15 cellular contexts compared by ENCODE assay signal in the genomic region with DNA sequence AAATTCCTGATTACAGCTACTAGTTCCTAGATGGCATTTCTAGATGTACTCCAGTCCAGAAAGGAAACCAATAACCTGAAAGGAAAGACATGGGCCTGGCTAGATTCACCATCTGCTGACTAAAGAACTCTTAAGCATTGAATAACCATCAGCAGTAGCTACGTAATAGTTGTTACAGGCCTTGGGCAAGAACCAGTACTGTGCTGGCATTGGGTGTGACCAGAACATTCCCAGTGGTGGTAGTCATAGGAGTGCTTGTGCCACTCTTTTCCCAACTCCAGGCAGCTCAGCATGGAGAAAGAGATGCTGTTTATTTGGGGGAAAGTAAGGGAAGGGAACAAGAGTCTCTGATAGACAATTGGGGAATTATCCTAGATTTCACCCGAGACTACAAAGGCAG.
A peak's percentile ranks its signal among the peaks of the same experiment; 100 is the strongest.
DNase-seq lines count a peak whose midpoint lies in the region; ATAC-seq and TF ChIP-seq lines count a peak whose summit lies in the region.
"Had no signal": no experiment of that assay in that cellular context is flagged by ENCODE, and none has a peak within 500 bp of the region (broad histone marks: within the 10 kb centered on the region; RNA-seq: fewer than 3 reads in every experiment).

No MANE protein-coding gene starts in this region.

- no peak for TF ChIP-seq CTCF in RWPE2 (IDR thresholded peaks at IDR 0.05; ENCODE audit: poor library complexity, severe bottlenecking)
- no peak for TF ChIP-seq CTCF in fibroblast of mammary gland (conservative IDR thresholded peaks at IDR 0.05; ENCODE audit: control insufficient read depth, insufficient read depth, low read depth, low read length)
- no peak for TF ChIP-seq CTCF in stomach (IDR thresholded peaks at IDR 0.05)
- TF ChIP-seq CTCF in CD8-positive, alpha-beta T cell (IDR thresholded peaks at IDR 0.05): no peak

- ATAC-seq in RWPE2 (ENCODE audit: low read depth) (peak; percentile 99), GM18498 (IDR thresholded peaks at IDR 0.05; ENCODE audit: unreplicated experiment) (no peak)
- ATAC-seq in CD8-positive, alpha-beta T cell: no peak
- ATAC-seq: activated CD8-positive, alpha-beta memory T cell treated with anti-CD3 and anti-CD28 coated beads, Interleukin-2, amount 10 ng/mL, durations not matched to agents 7 days and 5 days; HepG2 had no signal

- 81 to 90% (median 83%) methylated on average over 2 of the region's 2 CpGs for WGBS in stomach, 5 donors

- no peaks in the 10 kb centered on the region for H3K4me1 Mint-ChIP-seq in CD8-positive, alpha-beta T cell (ENCODE audit: low read depth)
- H3K4me1 Mint-ChIP-seq: activated CD8-positive, alpha-beta memory T cell treated with anti-CD3 and anti-CD28 coated beads, Interleukin-2, amount 10 ng/mL, durations not matched to agents 7 days and 5 days; CD4-positive, alpha-beta memory T cell; endodermal cell had no signal

- DNase-seq in GM04504 (ENCODE audit: low read depth) (peak; percentile 52), RWPE2 (ENCODE audit: low spot score) (peak; percentile 78), fibroblast of mammary gland (ENCODE audit: low read depth) (peak; percentile 83), stomach (peak; percentile 25)
- DNase-seq in stimulated activated CD8-positive, alpha-beta memory T cell treated with anti-CD3 and anti-CD28 coated beads, Interleukin-4, amount 100 ng/mL, for 48 hours: no peak
- DNase-seq in CD8-positive, alpha-beta T cell: no peak
- DNase-seq: activated CD8-positive, alpha-beta memory T cell treated with anti-CD3 and anti-CD28 coated beads, Interleukin-2, amount 10 ng/mL, durations not matched to agents 7 days and 5 days; activated naive CD4-positive, alpha-beta T cell; CD4-positive, alpha-beta memory T cell; endodermal cell; NCI-H1092 treated with DMSO at 0.1 percent for 48 hours had no signal

- intact Hi-C loops in stomach (cut with DNase I; ENCODE audit: low total_unique reads): no loop called here
- intact Hi-C loops in CD8-positive, alpha-beta T cell (cut with DNase I, micrococcal nuclease): no loop called here

- no peak for TF ChIP-seq EP300 in stomach (IDR thresholded peaks at IDR 0.05)

- no peak overlapping the region for H3K4me3 Mint-ChIP-seq in CD8-positive, alpha-beta T cell
- H3K4me3 Mint-ChIP-seq: activated CD8-positive, alpha-beta memory T cell treated with anti-CD3 and anti-CD28 coated beads, Interleukin-2, amount 10 ng/mL, durations not matched to agents 7 days and 5 days; CD4-positive, alpha-beta memory T cell; endodermal cell had no signal

- H3K36me3 ChIP-seq in RWPE2 (ENCODE audit: low read depth) (0 out of 2 replicates have a peak, but pooled peaks cover 4% of the 10 kb centered on the region), stomach (no peaks in the 10 kb centered on the region)
- no peaks in the 10 kb centered on the region for H3K36me3 ChIP-seq in CD8-positive, alpha-beta T cell (ENCODE audit: insufficient read depth, low read length)

- POLR2A ChIA-PET in CD8-positive, alpha-beta T cell (lab: Charles Lee): no interaction called here

- H3K9me3 Mint-ChIP-seq in CD8-positive, alpha-beta T cell: peaks cover 4% of the 10 kb centered on the region
- H3K9me3 Mint-ChIP-seq: endodermal cell had no signal

- H3K4me1 ChIP-seq in RWPE2 (ENCODE audit: insufficient read depth, poor library complexity, severe bottlenecking) (peaks cover 34% of the 10 kb centered on the region), stomach (peaks cover 0 to 7% (median 0%) of the 10 kb centered on the region in 4 donors)
- H3K4me1 ChIP-seq in CD8-positive, alpha-beta T cell (ENCODE audit: insufficient read depth, low read length): no peaks in the 10 kb centered on the region

- H3K27me3 Mint-ChIP-seq in CD8-positive, alpha-beta T cell (ENCODE audit: low read depth): no peaks in the 10 kb centered on the region
- H3K27me3 Mint-ChIP-seq: activated CD8-positive, alpha-beta memory T cell treated with anti-CD3 and anti-CD28 coated beads, Interleukin-2, amount 10 ng/mL, durations not matched to agents 7 days and 5 days; CD4-positive, alpha-beta memory T cell had no signal

- TF ChIP-seq POLR2A in stomach (IDR thresholded peaks at IDR 0.05): no peak

- H3K9me3 ChIP-seq in RWPE2 (ENCODE audit: severe bottlenecking): no peaks in the 10 kb centered on the region
- H3K9me3 ChIP-seq in stomach: peaks cover 0 to 6% (median 0%) of the 10 kb centered on the region in 4 donors
- no peaks in the 10 kb centered on the region for H3K9me3 ChIP-seq in CD8-positive, alpha-beta T cell (ENCODE audit: low read length)

- H3K27ac ChIP-seq in RWPE2 (ENCODE audit: poor library complexity, severe bottlenecking) (peak overlapping the region; percentile 84), stomach (no peak overlapping the region)
- no peak overlapping the region for H3K27ac ChIP-seq in CD8-positive, alpha-beta T cell (ENCODE audit: low read depth, low read length)
- H3K27ac ChIP-seq: SK-N-MC, VCaP had no signal

- no peak overlapping the region for H3K27ac Mint-ChIP-seq in CD8-positive, alpha-beta T cell
- H3K27ac Mint-ChIP-seq: activated CD8-positive, alpha-beta memory T cell treated with anti-CD3 and anti-CD28 coated beads, Interleukin-2, amount 10 ng/mL, durations not matched to agents 7 days and 5 days; CD4-positive, alpha-beta memory T cell; endodermal cell had no signal

- no peaks in the 10 kb centered on the region for H3K27me3 ChIP-seq in RWPE2 (ENCODE audit: insufficient read depth, poor library complexity, severe bottlenecking)
- no peaks in the 10 kb centered on the region for H3K27me3 ChIP-seq in stomach
- no peaks in the 10 kb centered on the region for H3K27me3 ChIP-seq in CD8-positive, alpha-beta T cell (ENCODE audit: insufficient read depth, low read length)

- no peak overlapping the region for H3K4me3 ChIP-seq in RWPE2 (ENCODE audit: severe bottlenecking)
- H3K4me3 ChIP-seq in fibroblast of mammary gland (ENCODE audit: control insufficient read depth, low read depth, low read length): no peak overlapping the region
- no peak overlapping the region for H3K4me3 ChIP-seq in stomach
- no peak overlapping the region for H3K4me3 ChIP-seq in CD8-positive, alpha-beta T cell (ENCODE audit: low read depth, low read length)
- H3K4me3 ChIP-seq: SK-N-MC had no signal

- no peaks in the 10 kb centered on the region for H3K36me3 Mint-ChIP-seq in CD8-positive, alpha-beta T cell
- H3K36me3 Mint-ChIP-seq: activated CD8-positive, alpha-beta memory T cell treated with anti-CD3 and anti-CD28 coated beads, Interleukin-2, amount 10 ng/mL, durations not matched to agents 7 days and 5 days; CD4-positive, alpha-beta memory T cell had no signal

- CTCF ChIA-PET in CD8-positive, alpha-beta T cell (lab: Charles Lee): no interaction called here

Comparison
In these comparisons a context has a peak if more than half of its experiments do, and no peak if none do; other contexts are left out.
1. DNase-seq: peak in GM04504 (single experiment), RWPE2 (single experiment), fibroblast of mammary gland (single experiment) and stomach (single experiment); none in stimulated activated CD8-positive, alpha-beta memory T cell treated with anti-CD3 and anti-CD28 coated beads, Interleukin-4, amount 100 ng/mL, for 48 hours (single experiment) and CD8-positive, alpha-beta T cell (0 of 7).